ENCODE assay signal across 18 cellular contexts in the genomic region with DNA sequence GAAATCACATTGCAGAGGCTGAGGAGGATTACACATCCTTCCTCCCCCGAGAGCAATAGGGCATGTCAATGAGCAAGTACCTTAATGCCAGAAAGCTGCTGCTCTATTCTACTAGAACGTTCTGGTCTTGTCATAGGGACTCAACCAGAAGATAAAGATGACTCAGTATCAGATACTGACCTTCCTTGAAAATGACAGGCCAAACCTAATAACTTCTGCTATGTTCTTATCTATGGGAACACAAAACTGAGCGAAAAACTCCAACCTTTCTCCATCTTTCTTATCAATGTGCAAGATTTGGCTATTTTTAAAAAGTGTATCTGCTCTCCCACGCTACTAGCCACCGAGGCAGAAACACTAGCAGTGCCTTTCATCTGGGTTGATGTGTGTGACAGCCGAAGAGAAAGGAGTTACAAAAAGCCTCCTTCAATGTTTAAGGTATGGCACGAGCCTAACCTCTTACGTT. TPM values are rescaled to one million over a fixed set of nuclear protein-coding genes. Genes with fewer than 3 reads are reported as not detected.
DNase-seq lines count a peak whose midpoint lies in the region; ATAC-seq, FAIRE-seq and TF ChIP-seq lines count a peak whose summit lies in the region.
"Had no signal": no experiment of that assay in that cellular context is flagged by ENCODE, and none has a peak within 500 bp of the region (broad histone marks: within the 10 kb centered on the region; RNA-seq: fewer than 3 reads in every experiment).

No MANE protein-coding gene starts in this region.

- TF ChIP-seq EP300 in gastroesophageal sphincter (IDR thresholded peaks at IDR 0.05): no peak

- H3K9ac ChIP-seq in astrocyte (ENCODE audit: low read length) (no peak overlapping the region), smooth muscle cell (ENCODE audit: low read depth) (no peak overlapping the region)

- no peak for DNase-seq in left ventricle myocardium inferior
- DNase-seq in cardiac septum (ENCODE audit: low spot score): no peak
- DNase-seq in astrocyte (ENCODE audit: low read depth): no peak
- DNase-seq in kidney glomerular epithelial cell (lab: John Stamatoyannopoulos, UW): peak; percentile 51
- no peak for DNase-seq in smooth muscle cell (lab: John Stamatoyannopoulos, UW; ENCODE audit: unreplicated experiment)
- no peak for DNase-seq in OCI-LY7 (ENCODE audit: low spot score)
- DNase-seq in stimulated activated naive CD4-positive, alpha-beta T cell (lab: John Stamatoyannopoulos, UW): no peak
- DNase-seq: NCI-H1105, NCI-H2081, NCI-H2171 treated with DMSO at 0.1 percent for 48 hours, NCI-H446 treated with DMSO at 0.1 percent for 48 hours, RPMI8226, SIG-M5 had no signal

- intact Hi-C loops in left ventricle myocardium inferior (cut with micrococcal nuclease): no loop called here
- intact Hi-C loops in cardiac septum (cut with DNase I): no loop called here
- intact Hi-C loops in OCI-LY7 (cut with micrococcal nuclease; ENCODE audit: unreplicated experiment): no loop called here

- H3K27ac ChIP-seq in left ventricle myocardium inferior (replicated peaks) (peak overlapping the region; percentile 45), astrocyte (ENCODE audit: low read depth, low read length) (no peak overlapping the region), smooth muscle cell (ENCODE audit: low read depth) (peak overlapping the region; percentile 4), gastroesophageal sphincter (no peak overlapping the region), OCI-LY7 (ENCODE audit: low read depth, low read length, poor library complexity, severe bottlenecking) (no peak overlapping the region)
- H3K27ac ChIP-seq: 22Rv1 had no signal

- peaks cover 62% of the 10 kb centered on the region for H4K20me1 ChIP-seq in astrocyte (ENCODE audit: insufficient read depth, low read length)
- peaks cover 81% of the 10 kb centered on the region for H4K20me1 ChIP-seq in smooth muscle cell (ENCODE audit: low read depth)
- H4K20me1 ChIP-seq in OCI-LY7 (ENCODE audit: insufficient read depth, low read length): no peaks in the 10 kb centered on the region

- no peak overlapping the region for H2AFZ ChIP-seq in astrocyte (ENCODE audit: low read depth, low read length)
- no peak overlapping the region for H2AFZ ChIP-seq in smooth muscle cell (ENCODE audit: low read depth)
- H2AFZ ChIP-seq in OCI-LY7 (ENCODE audit: low read length): no peak overlapping the region

- TF ChIP-seq CTCF in left ventricle myocardium inferior (IDR thresholded peaks at IDR 0.05; ENCODE audit: borderline replicate concordance) (no peak), astrocyte (IDR thresholded peaks at IDR 0.05; ENCODE audit: insufficient read depth, low read depth, low read length) (no peak), smooth muscle cell (IDR thresholded peaks at IDR 0.05; ENCODE audit: borderline replicate concordance, insufficient read depth, poor library complexity, severe bottlenecking) (no peak), gastroesophageal sphincter (IDR thresholded peaks at IDR 0.05) (no peak), OCI-LY7 (conservative IDR thresholded peaks at IDR 0.05; ENCODE audit: low read length) (no peak)

- TF ChIP-seq POLR2A in gastroesophageal sphincter (IDR thresholded peaks at IDR 0.05): no peak

- no peaks in the 10 kb centered on the region for H3F3A ChIP-seq in smooth muscle cell (ENCODE audit: low read depth)

- no peak overlapping the region for H3K4me3 Mint-ChIP-seq in astrocyte (ENCODE audit: unreplicated experiment)
- H3K4me3 Mint-ChIP-seq: B cell had no signal

- H3K4me1 ChIP-seq in left ventricle myocardium inferior: peaks cover 38% of the 10 kb centered on the region
- peaks cover 31% of the 10 kb centered on the region for H3K4me1 ChIP-seq in astrocyte (ENCODE audit: insufficient read depth, low read length)
- peaks cover 9% of the 10 kb centered on the region for H3K4me1 ChIP-seq in smooth muscle cell (ENCODE audit: low read depth)
- peaks cover 0 to 42% (median 0%) of the 10 kb centered on the region in 3 donors for H3K4me1 ChIP-seq in gastroesophageal sphincter
- H3K4me1 ChIP-seq in OCI-LY7 (ENCODE audit: insufficient read depth, low read length, poor library complexity, severe bottlenecking): peaks cover 7% of the 10 kb centered on the region
- H3K4me1 ChIP-seq: HAP-1 had no signal

- H3K4me3 ChIP-seq in left ventricle myocardium inferior (no peak overlapping the region), astrocyte (ENCODE audit: insufficient read depth, low read depth, low read length) (no peak overlapping the region), smooth muscle cell (no peak overlapping the region), gastroesophageal sphincter (no peak overlapping the region), OCI-LY7 (ENCODE audit: low read depth, low read length, poor library complexity, severe bottlenecking) (no peak overlapping the region)
- H3K4me3 ChIP-seq: GM12878, HAP-1 had no signal

- ATAC-seq in gastroesophageal sphincter: no peak
- ATAC-seq: GM12878 had no signal

- H3K27me3 Mint-ChIP-seq in astrocyte (ENCODE audit: low read depth, unreplicated experiment): peaks cover 4% of the 10 kb centered on the region
- H3K27me3 Mint-ChIP-seq: B cell had no signal

- H3K9me3 ChIP-seq in left ventricle myocardium inferior (replicated peaks): no peaks in the 10 kb centered on the region
- H3K9me3 ChIP-seq in astrocyte (ENCODE audit: insufficient read depth, low read depth, low read length): no peaks in the 10 kb centered on the region
- no peaks in the 10 kb centered on the region for H3K9me3 ChIP-seq in smooth muscle cell (replicated peaks; ENCODE audit: low read depth)
- H3K9me3 ChIP-seq in gastroesophageal sphincter: no peaks in the 10 kb centered on the region
- H3K9me3 ChIP-seq in OCI-LY7 (ENCODE audit: low read length): no peaks in the 10 kb centered on the region
- H3K9me3 ChIP-seq: HAP-1 had no signal

- no peaks in the 10 kb centered on the region for H3K9me2 ChIP-seq in OCI-LY7 (ENCODE audit: insufficient read depth, low read length)

- CTCF ChIA-PET in OCI-LY7 (lab: Charles Lee; ENCODE audit: unreplicated experiment): no interaction called here

- peaks cover 25% of the 10 kb centered on the region for H3K4me1 Mint-ChIP-seq in astrocyte (ENCODE audit: low read depth, unreplicated experiment)

- peaks cover 19% of the 10 kb centered on the region for H3K36me3 Mint-ChIP-seq in astrocyte (ENCODE audit: low read depth, unreplicated experiment)

- peaks cover 74% of the 10 kb centered on the region for H3K79me2 ChIP-seq in astrocyte (ENCODE audit: insufficient read depth, low read length)
- H3K79me2 ChIP-seq in smooth muscle cell (ENCODE audit: low read depth): peaks cover 67% of the 10 kb centered on the region
- no peaks in the 10 kb centered on the region for H3K79me2 ChIP-seq in OCI-LY7 (ENCODE audit: insufficient read depth, low read depth, low read length)

- H3K4me2 ChIP-seq in astrocyte (ENCODE audit: low read length): peak overlapping the region; percentile 43
- peak overlapping the region; percentile 19 for H3K4me2 ChIP-seq in smooth muscle cell
- no peak overlapping the region for H3K4me2 ChIP-seq in OCI-LY7 (ENCODE audit: low read length)

- no peak overlapping the region for H3K27ac Mint-ChIP-seq in astrocyte (ENCODE audit: unreplicated experiment)
- H3K27ac Mint-ChIP-seq: B cell had no signal

- FAIRE-seq in astrocyte (lab: Jason Lieb, UNC): peak; percentile 13
- FAIRE-seq: GM12878 had no signal

- no peaks in the 10 kb centered on the region for H3K27me3 ChIP-seq in left ventricle myocardium inferior (ENCODE audit: low read depth)
- no peaks in the 10 kb centered on the region for H3K27me3 ChIP-seq in astrocyte (ENCODE audit: insufficient read depth, low read length)
- H3K27me3 ChIP-seq in smooth muscle cell (ENCODE audit: low read depth): no peaks in the 10 kb centered on the region
- H3K27me3 ChIP-seq in gastroesophageal sphincter: no peaks in the 10 kb centered on the region

- POLR2A ChIA-PET in OCI-LY7 (lab: Charles Lee): no interaction called here

- H3K9me3 Mint-ChIP-seq in astrocyte (ENCODE audit: unreplicated experiment): no peaks in the 10 kb centered on the region

- 70% methylated on average over 8 of the region's 8 CpGs for WGBS in smooth muscle cell (ENCODE audit: low lambda C conversion rate)
- WGBS in gastroesophageal sphincter (ENCODE audit: low coverage in 1 of 2), 2 donors: 75 to 81% methylated on average over 6 to 8 of the region's 8 CpGs

- H3K36me3 ChIP-seq in left ventricle myocardium inferior (no peaks in the 10 kb centered on the region), astrocyte (ENCODE audit: insufficient read depth, low read length) (no peaks in the 10 kb centered on the region), smooth muscle cell (ENCODE audit: low read depth) (no peaks in the 10 kb centered on the region), gastroesophageal sphincter (peaks cover 0 to 8% of the 10 kb centered on the region in 2 donors), OCI-LY7 (ENCODE audit: insufficient read depth, low read length) (no peaks in the 10 kb centered on the region)
- H3K36me3 ChIP-seq: HAP-1 had no signal

- BruUV-seq in OCI-LY7 (replicated peaks; lab: Mats Ljungman, UMichigan): no TSS peak

RNA-seq across cellular contexts. Expression of gene CCDC92, which starts 5.5 kb away (rescaled TPM):
- total RNA-seq in left ventricle myocardium inferior (57.2 TPM), cardiac septum (48.3 TPM), astrocyte (38.9 and 39.8 TPM in 2 replicates), smooth muscle cell (14.8 and 17.4 TPM in 2 replicates), gastroesophageal sphincter (10 to 100 TPM; 26.2 to 74.3 (median 34.2) TPM), OCI-LY7 (2022) (10.2 and 12.3 TPM in 2 replicates)
- 60.7 and 68.2 TPM in 2 replicates for polyA plus RNA-seq in smooth muscle cell
- 2.5 and 3.1 TPM in 2 replicates for total RNA-seq in OCI-LY7 (2014; rRNA removed; shearing (Covaris generic))

RNA-seq across cellular contexts. Expression of gene ZNF664, which starts 5.9 kb away (rescaled TPM):
- total RNA-seq in left ventricle myocardium inferior (80.7 TPM), cardiac septum (94.0 TPM), astrocyte (67.3 and 67.6 TPM in 2 replicates), smooth muscle cell (39.2 and 47.7 TPM in 2 replicates), gastroesophageal sphincter (10 to 100 TPM; 58.7 to 95.5 (median 78.2) TPM), OCI-LY7 (2022) (59.8 and 67.1 TPM in 2 replicates)
- polyA plus RNA-seq in smooth muscle cell: 6.4 and 8.1 TPM in 2 replicates
- total RNA-seq in OCI-LY7 (2014; rRNA removed; shearing (Covaris generic)): 45.6 and 60.0 TPM in 2 replicates

Comparison
In these comparisons a context has a peak if more than half of its experiments do, and no peak if none do; other contexts are left out.
1. H3K27ac ChIP-seq: peak in left ventricle myocardium inferior (single experiment) and smooth muscle cell (single experiment); none in astrocyte (single experiment), gastroesophageal sphincter (0 of 4) and OCI-LY7 (single experiment).